ENCODE assay signal across 8 cellular contexts in genomic region chr3:14791343-14791945, GRCh38. TPM values are rescaled to one million over a fixed set of nuclear protein-coding genes. Genes with fewer than 3 reads are reported as not detected.
DNase-seq lines count a peak whose midpoint lies in the region; ATAC-seq, FAIRE-seq and TF ChIP-seq lines count a peak whose summit lies in the region.

No MANE protein-coding gene starts in this region.

- H3K36me3 ChIP-seq in pancreas = no peaks in the 10 kb centered on the region

- H3K27me3 ChIP-seq in pancreas = peaks cover 0 to 4% (median 0%) of the 10 kb centered on the region in 4 donors

- H3K27ac ChIP-seq in pancreas = no peak overlapping the region

- 11 to 13% methylated on average over 15 of the region's 15 CpGs for WGBS in pancreas, 2 donors

- H3K4me3 ChIP-seq in fibroblast of pulmonary artery (replicated peaks; ENCODE audit: low read depth, low read length) (no peak overlapping the region), pancreas (no peak overlapping the region)

- no peak for FAIRE-seq in pancreas (lab: Jason Lieb, UNC)

- TF ChIP-seq CTCF in fibroblast of pulmonary artery (IDR thresholded peaks at IDR 0.05; ENCODE audit: low read length, missing control alignments) = peak; percentile 72
- peak; percentile 18 to 44 (median 32) for TF ChIP-seq CTCF in pancreas (IDR thresholded peaks at IDR 0.05)

- intact Hi-C loops in pancreas (cut with DNase I) = loop anchor here in 2 of 3 donors (5.0 to 10.0 kb wide), 2 partner anchors 123 to 126 kb away; no protein-coding TSS in a partner anchor

- no peaks in the 10 kb centered on the region for H3K4me1 ChIP-seq in pancreas

- H3K9me3 ChIP-seq in pancreas = no peaks in the 10 kb centered on the region

- peak; percentile 58 to 88 (median 80) for ATAC-seq in pancreas
- ATAC-seq in activated CD4-positive, CD25-positive, alpha-beta regulatory T cell treated with anti-CD3 and anti-CD28 coated beads, Interleukin-2, amount 50 U/mL, for 24 hours = no peak
- ATAC-seq in HG02981 (IDR thresholded peaks at IDR 0.05; ENCODE audit: unreplicated experiment) = no peak

- DNase-seq in NCI-H2196 (lab: John Stamatoyannopoulos, UW; ENCODE audit: unreplicated experiment) (peak; percentile 3), NCI-H2196 treated with DMSO at 0.1 percent for 48 hours (lab: John Stamatoyannopoulos, UW; ENCODE audit: unreplicated experiment) (no peak), NCI-H526 (lab: John Stamatoyannopoulos, UW) (peak; percentile 50 to 89), fibroblast of pulmonary artery (ENCODE audit: low read depth) (peak; percentile 51), pancreas (peak in 4 of 6 donors; percentile 8 to 76 (median 48))
- peak; percentile 77 for DNase-seq in activated CD8-positive, alpha-beta memory T cell treated with anti-CD3 and anti-CD28 coated beads, Interleukin-2, amount 50 U/mL, for 48 hours

RNA-seq across cellular contexts. Expression of gene FGD5, which starts 27.3 kb away (rescaled TPM):
- 1 to 10 TPM; 2.2 to 7.1 (median 3.8) TPM for total RNA-seq in pancreas
- 1 to 10 TPM; 2.6 to 3.1 TPM for polyA plus RNA-seq in pancreas

Comparison
In these comparisons a context has a peak if more than half of its experiments do, and no peak if none do; other contexts are left out.
1. ATAC-seq: peak in pancreas (4 of 4); none in activated CD4-positive, CD25-positive, alpha-beta regulatory T cell treated with anti-CD3 and anti-CD28 coated beads, Interleukin-2, amount 50 U/mL, for 24 hours (0 of 2) and HG02981 (single experiment).